In the genomic region with DNA sequence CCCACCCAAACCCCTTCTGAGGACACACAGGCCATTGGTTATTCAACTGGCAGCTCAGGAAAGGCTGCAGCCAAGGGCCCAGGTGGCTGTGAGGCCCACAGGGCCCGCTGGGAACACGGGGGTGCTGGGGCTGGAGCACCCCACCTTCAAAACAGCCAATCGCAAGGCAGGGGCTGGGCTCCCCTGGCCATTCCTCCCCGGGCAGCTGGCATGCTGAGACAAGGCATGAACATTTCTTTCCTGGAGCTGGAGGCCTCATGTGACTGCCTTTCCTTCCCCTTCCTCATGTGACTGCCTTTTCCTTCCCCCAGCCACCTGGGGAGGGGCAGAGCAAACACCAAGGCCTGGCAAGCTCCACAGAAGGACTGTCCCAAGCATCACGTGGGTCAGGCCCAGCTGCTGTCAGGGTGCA, we compare ENCODE assay signal across 13 cellular contexts.
DNase-seq lines count a peak whose midpoint lies in the region; ATAC-seq and TF ChIP-seq lines count a peak whose summit lies in the region.
"Had no signal": no experiment of that assay in that cellular context is flagged by ENCODE, and none has a peak within 500 bp of the region (broad histone marks: within the 10 kb centered on the region; RNA-seq: fewer than 3 reads in every experiment).

No MANE protein-coding gene starts in this region.

- no peaks in the 10 kb centered on the region for H3K36me3 Mint-ChIP-seq in stimulated activated effector memory CD8-positive, alpha-beta T cell treated with anti-CD3 and anti-CD28 coated beads, Interleukin-12 subunit alpha, Interleukin-12 subunit beta, amount 100 ng/mL, for 72 hours
- no peaks in the 10 kb centered on the region for H3K36me3 Mint-ChIP-seq in activated T-cell treated with anti-CD3 and anti-CD28 coated beads, Interleukin-2, amount 50 U/mL, for 72 hours (ENCODE audit: insufficient read depth in 2 of 2)
- H3K36me3 Mint-ChIP-seq: activated naive CD8-positive, alpha-beta T cell; natural killer cell treated with Interleukin-12 subunit alpha and Interleukin-12 subunit beta and Interleukin-15 and Interleukin-18, amount 100 ng/mL, for 72 hours had no signal

- no peaks in the 10 kb centered on the region for H3K79me2 ChIP-seq in SK-N-SH (ENCODE audit: insufficient read depth)

- 0 out of 2 replicates have a peak overlapping the region, but pooled peaks have one; percentile 39 for H3K27ac ChIP-seq in IMR-90 (ENCODE audit: insufficient read depth, low read length)
- peak overlapping the region in 2 of 10 donors; percentile 49 to 64 for H3K27ac ChIP-seq in heart right ventricle
- no peak overlapping the region for H3K27ac ChIP-seq in SK-N-SH (ENCODE audit: low read depth in 2 of 2, low read length in 1 of 2)
- H3K27ac ChIP-seq: SJCRH30 had no signal

- no peak overlapping the region for H3K27ac Mint-ChIP-seq in stimulated activated effector memory CD8-positive, alpha-beta T cell treated with anti-CD3 and anti-CD28 coated beads, Interleukin-12 subunit alpha, Interleukin-12 subunit beta, amount 100 ng/mL, for 72 hours
- no peak overlapping the region for H3K27ac Mint-ChIP-seq in activated T-cell treated with anti-CD3 and anti-CD28 coated beads, Interleukin-2, amount 50 U/mL, for 72 hours
- H3K27ac Mint-ChIP-seq: activated CD4-positive, alpha-beta T cell treated with anti-CD3 and anti-CD28 coated beads, Interleukin-2, amount 10 ng/mL, durations not matched to agents 24 days and 14 days; activated naive CD8-positive, alpha-beta T cell; natural killer cell treated with Interleukin-12 subunit alpha and Interleukin-12 subunit beta and Interleukin-15 and Interleukin-18, amount 100 ng/mL, for 72 hours had no signal

- H3K23ac ChIP-seq in IMR-90 (ENCODE audit: low read depth, low read length) = no peak overlapping the region

- H2AK9ac ChIP-seq in IMR-90 (replicated peaks; ENCODE audit: low read depth, low read length, poor library complexity) = no peak overlapping the region

- H2AK5ac ChIP-seq in IMR-90 (ENCODE audit: low read depth, low read length) = peak overlapping the region; percentile 59; the same call in 1 of the 2 replicates

- no peak overlapping the region for H3K14ac ChIP-seq in IMR-90 (replicated peaks; ENCODE audit: low read depth, low read length)

- H3K36me3 ChIP-seq in IMR-90 (ENCODE audit: control insufficient read depth, insufficient read depth, low read length) = no peaks in the 10 kb centered on the region
- H3K36me3 ChIP-seq in NT2/D1 (ENCODE audit: insufficient read depth, insufficient read length, low read length) = no peaks in the 10 kb centered on the region
- no peaks in the 10 kb centered on the region for H3K36me3 ChIP-seq in heart right ventricle
- H3K36me3 ChIP-seq in SK-N-SH (replicated peaks in 1 of 2; ENCODE audit: control insufficient read depth in 1 of 2, insufficient read depth in 2 of 2, low read length in 1 of 2) = no peaks in the 10 kb centered on the region
- H3K36me3 ChIP-seq: SJCRH30 had no signal

- H3K9me3 Mint-ChIP-seq in stimulated activated effector memory CD8-positive, alpha-beta T cell treated with anti-CD3 and anti-CD28 coated beads, Interleukin-12 subunit alpha, Interleukin-12 subunit beta, amount 100 ng/mL, for 72 hours = no peaks in the 10 kb centered on the region
- no peaks in the 10 kb centered on the region for H3K9me3 Mint-ChIP-seq in activated T-cell treated with anti-CD3 and anti-CD28 coated beads, Interleukin-2, amount 50 U/mL, for 72 hours
- H3K9me3 Mint-ChIP-seq: activated CD4-positive, alpha-beta T cell treated with anti-CD3 and anti-CD28 coated beads, Interleukin-2, amount 10 ng/mL, durations not matched to agents 24 days and 14 days; natural killer cell treated with Interleukin-12 subunit alpha and Interleukin-12 subunit beta and Interleukin-15 and Interleukin-18, amount 100 ng/mL, for 72 hours had no signal

- in situ Hi-C loops in IMR-90 (cut with MboI; ENCODE audit: low sequenced_read_pairs) = no loop called here

- no peaks in the 10 kb centered on the region for H3K4me1 Mint-ChIP-seq in stimulated activated effector memory CD8-positive, alpha-beta T cell treated with anti-CD3 and anti-CD28 coated beads, Interleukin-12 subunit alpha, Interleukin-12 subunit beta, amount 100 ng/mL, for 72 hours
- H3K4me1 Mint-ChIP-seq in activated T-cell treated with anti-CD3 and anti-CD28 coated beads, Interleukin-2, amount 50 U/mL, for 72 hours (ENCODE audit: low read depth) = no peaks in the 10 kb centered on the region
- H3K4me1 Mint-ChIP-seq: activated CD4-positive, alpha-beta T cell treated with anti-CD3 and anti-CD28 coated beads, Interleukin-2, amount 10 ng/mL, durations not matched to agents 24 days and 14 days had no signal

- peaks cover 28% of the 10 kb centered on the region for H3K4me1 ChIP-seq in IMR-90 (ENCODE audit: control insufficient read depth, insufficient read depth, low read length)
- peaks cover 17% of the 10 kb centered on the region for H3K4me1 ChIP-seq in NT2/D1 (ENCODE audit: insufficient read depth, insufficient read length)
- peaks cover 2 to 27% (median 18%) of the 10 kb centered on the region in 9 donors for H3K4me1 ChIP-seq in heart right ventricle
- peaks cover 0 to 4% of the 10 kb centered on the region in 2 experiments; a peak in 1 of 4 replicates for H3K4me1 ChIP-seq in SK-N-SH (ENCODE audit: control insufficient read depth in 1 of 2, insufficient read depth in 2 of 2, low read depth in 1 of 2, low read length in 1 of 2)

- intact Hi-C loops in IMR-90 (cut with micrococcal nuclease) (no loop called here), heart right ventricle (cut with DNase I) (no loop called here)

- no peaks in the 10 kb centered on the region for H3K9me2 ChIP-seq in SK-N-SH

- H4K8ac ChIP-seq in IMR-90 (ENCODE audit: low read depth in 2 of 2, low read length in 2 of 2) = peak overlapping the region; percentile 59 to 63; a peak in 3 of 4 replicates

- CTCF ChIA-PET in IMR-90 (lab: Yijun Ruan, JAX) = no interaction called here
- CTCF ChIA-PET in SK-N-SH (lab: Yijun Ruan, JAX) = no interaction called here

- POLR2A ChIA-PET in IMR-90 (lab: Charles Lee; ENCODE audit: unreplicated experiment) = no interaction called here
- POLR2A ChIA-PET in SK-N-SH (lab: Yijun Ruan, JAX) = no interaction called here

- H3F3A ChIP-seq in SK-N-SH (replicated peaks; ENCODE audit: insufficient read depth) = no peaks in the 10 kb centered on the region

- H3K18ac ChIP-seq in IMR-90 (ENCODE audit: low read depth, low read length) = peak overlapping the region; percentile 57

- TF ChIP-seq RAD21 in IMR-90 (IDR thresholded peaks at IDR 0.05; ENCODE audit: low read length) (no peak), SK-N-SH (IDR thresholded peaks at IDR 0.05; ENCODE audit: low read length) (no peak)

- no peaks in the 10 kb centered on the region for H4K20me1 ChIP-seq in IMR-90 (ENCODE audit: insufficient read depth, low read length)
- H4K20me1 ChIP-seq in SK-N-SH (ENCODE audit: insufficient read depth) = no peaks in the 10 kb centered on the region

- H3K4me2 ChIP-seq in IMR-90 (ENCODE audit: low read depth, low read length) (no peak overlapping the region), SK-N-SH (no peak overlapping the region)

- H3K4me3 ChIP-seq in IMR-90 (ENCODE audit: insufficient read depth, low read depth, low read length) (no peak overlapping the region), NT2/D1 (ENCODE audit: insufficient read length, low read depth) (no peak overlapping the region), heart right ventricle (no peak overlapping the region), SK-N-SH (ENCODE audit: low read depth in 2 of 2, low read length in 1 of 2) (no peak overlapping the region)
- H3K4me3 ChIP-seq: SJCRH30 had no signal

- dilution Hi-C loops in IMR-90 (cut with HindIII; ENCODE audit: low sequenced_read_pairs, unreplicated experiment) = no loop called here

- no peak overlapping the region for H2AFZ ChIP-seq in IMR-90 (replicated peaks; ENCODE audit: low read length, poor library complexity)
- H2AFZ ChIP-seq in SK-N-SH (ENCODE audit: low read depth) = no peak overlapping the region

- peak overlapping the region; percentile 93 for H2BK120ac ChIP-seq in IMR-90 (ENCODE audit: low read depth, low read length)

- H3K4ac ChIP-seq in IMR-90 (ENCODE audit: low read depth, low read length) = peak overlapping the region; percentile 67; the same call in 1 of the 2 replicates

- H3K9ac ChIP-seq in IMR-90 (ENCODE audit: low read depth, low read length) (0 out of 2 replicates have a peak overlapping the region, but pooled peaks have one; percentile 21), NT2/D1 (ENCODE audit: insufficient read length, low read depth) (peak overlapping the region; percentile 13), SK-N-SH (no peak overlapping the region)

- DNase-seq in IMR-90 (no peak), NT2/D1 (ENCODE audit: low read depth, low spot score) (no peak), heart right ventricle (peak; percentile 31 to 41), renal cortical epithelial cell (ENCODE audit: low read depth) (peak; percentile 32), GDM1 (lab: John Stamatoyannopoulos, UW) (no peak), SK-N-SH (no peak)
- no peak for DNase-seq in stimulated activated effector memory CD8-positive, alpha-beta T cell treated with anti-CD3 and anti-CD28 coated beads, Interleukin-12 subunit alpha, Interleukin-12 subunit beta, amount 100 ng/mL, for 72 hours (ENCODE audit: low spot score in 2 of 2)
- no peak for DNase-seq in activated T-cell treated with anti-CD3 and anti-CD28 coated beads, Interleukin-2, amount 50 U/mL, for 72 hours
- DNase-seq: activated CD4-positive, alpha-beta T cell treated with anti-CD3 and anti-CD28 coated beads, Interleukin-2, amount 10 ng/mL, durations not matched to agents 24 days and 14 days; NCI-H1694 had no signal

- 100% methylated on average over 1 of the region's 5 CpGs; no CpG with 5 or more reads in 1 of the 2 experiments for WGBS in IMR-90 (ENCODE audit: extremely low coverage in 2 of 2, insufficient read length in 1 of 2), 2 experiments
- 49 to 56% methylated on average over 5 of the region's 5 CpGs for WGBS in heart right ventricle, 2 donors
- 18% methylated on average over 1 of the region's 5 CpGs for WGBS in SK-N-SH (ENCODE audit: low lambda C conversion rate)

- BruUV-seq in IMR-90 (replicated peaks; lab: Mats Ljungman, UMichigan) = no TSS peak

- no peaks in the 10 kb centered on the region for H3K27me3 Mint-ChIP-seq in activated T-cell treated with anti-CD3 and anti-CD28 coated beads, Interleukin-2, amount 50 U/mL, for 72 hours (ENCODE audit: low read depth)
- H3K27me3 Mint-ChIP-seq: activated naive CD8-positive, alpha-beta T cell; natural killer cell treated with Interleukin-12 subunit alpha and Interleukin-12 subunit beta and Interleukin-15 and Interleukin-18, amount 100 ng/mL, for 72 hours had no signal

- H2BK20ac ChIP-seq in IMR-90 (ENCODE audit: low read depth, low read length) = peak overlapping the region; percentile 79; the same call in 1 of the 2 replicates

- TF ChIP-seq CTCF in IMR-90 (conservative IDR thresholded peaks at IDR 0.05; ENCODE audit: low read depth, low read length) (no peak), heart right ventricle (IDR thresholded peaks at IDR 0.05) (no peak), SK-N-SH (IDR thresholded peaks at IDR 0.05) (no peak)

- H3K27me3 ChIP-seq in IMR-90 (ENCODE audit: control insufficient read depth, insufficient read depth, low read length) (no peaks in the 10 kb centered on the region), NT2/D1 (ENCODE audit: insufficient read depth, insufficient read length) (no peaks in the 10 kb centered on the region), heart right ventricle (no peaks in the 10 kb centered on the region), SK-N-SH (ENCODE audit: insufficient read depth) (peaks cover 4% of the 10 kb centered on the region)
- H3K27me3 ChIP-seq: SJCRH30 had no signal

- peak overlapping the region; percentile 85; the same call in 1 of the 3 replicates for H2BK15ac ChIP-seq in IMR-90 (ENCODE audit: low read depth, low read length)

- H3K4me3 Mint-ChIP-seq in stimulated activated effector memory CD8-positive, alpha-beta T cell treated with anti-CD3 and anti-CD28 coated beads, Interleukin-12 subunit alpha, Interleukin-12 subunit beta, amount 100 ng/mL, for 72 hours = no peak overlapping the region
- H3K4me3 Mint-ChIP-seq in activated T-cell treated with anti-CD3 and anti-CD28 coated beads, Interleukin-2, amount 50 U/mL, for 72 hours = no peak overlapping the region
- H3K4me3 Mint-ChIP-seq: activated CD4-positive, alpha-beta T cell treated with anti-CD3 and anti-CD28 coated beads, Interleukin-2, amount 10 ng/mL, durations not matched to agents 24 days and 14 days; activated naive CD8-positive, alpha-beta T cell; natural killer cell treated with Interleukin-12 subunit alpha and Interleukin-12 subunit beta and Interleukin-15 and Interleukin-18, amount 100 ng/mL, for 72 hours had no signal

- no peak overlapping the region for H3K56ac ChIP-seq in IMR-90 (ENCODE audit: extremely low read depth, insufficient read depth, low read length)

- H3K9me3 ChIP-seq in IMR-90 (ENCODE audit: control insufficient read depth, insufficient read depth, low read length) (no peaks in the 10 kb centered on the region), NT2/D1 (ENCODE audit: insufficient read depth, low read length) (no peaks in the 10 kb centered on the region), heart right ventricle (no peaks in the 10 kb centered on the region), SK-N-SH (no peaks in the 10 kb centered on the region)
- H3K9me3 ChIP-seq: SJCRH30 had no signal

- H2BK5ac ChIP-seq in IMR-90 (ENCODE audit: low read depth, low read length, poor library complexity, severe bottlenecking) = peak overlapping the region; percentile 7

- H4K5ac ChIP-seq in IMR-90 (ENCODE audit: low read depth, low read length) = peak overlapping the region; percentile 54

- peaks cover 29% of the 10 kb centered on the region for H3K9me1 ChIP-seq in IMR-90 (ENCODE audit: insufficient read depth, low read length)

- ATAC-seq in IMR-90 (ENCODE audit: low read depth) = no peak
- ATAC-seq in heart right ventricle = peak; percentile 15 to 69 (median 46)
- no peak for ATAC-seq in stimulated activated effector memory CD8-positive, alpha-beta T cell treated with anti-CD3 and anti-CD28 coated beads, Interleukin-12 subunit alpha, Interleukin-12 subunit beta, amount 100 ng/mL, for 72 hours
- no peak for ATAC-seq in activated T-cell treated with anti-CD3 and anti-CD28 coated beads, Interleukin-2, amount 50 U/mL, for 72 hours (replicated peaks in 1 of 2)

- no peaks in the 10 kb centered on the region for H3K79me1 ChIP-seq in IMR-90 (ENCODE audit: low read depth in 1 of 2, low read length in 2 of 2)

- no peak for TF ChIP-seq EP300 in SK-N-SH (IDR thresholded peaks at IDR 0.05; ENCODE audit: borderline replicate concordance in 1 of 2, low read depth in 1 of 2, low read length in 1 of 2)

- H4K91ac ChIP-seq in IMR-90 (ENCODE audit: insufficient read depth, low read depth, low read length) = peak overlapping the region; percentile 94

- TF ChIP-seq POLR2A in IMR-90 (IDR thresholded peaks at IDR 0.05; ENCODE audit: low read depth, low read length) = no peak

Comparison
In these comparisons a context has a peak if more than half of its experiments do, and no peak if none do; other contexts are left out.
1. ATAC-seq: peak in heart right ventricle (8 of 8); none in IMR-90 (single experiment), stimulated activated effector memory CD8-positive, alpha-beta T cell treated with anti-CD3 and anti-CD28 coated beads, Interleukin-12 subunit alpha, Interleukin-12 subunit beta, amount 100 ng/mL, for 72 hours (single experiment) and activated T-cell treated with anti-CD3 and anti-CD28 coated beads, Interleukin-2, amount 50 U/mL, for 72 hours (0 of 2).
2. DNase-seq: peak in heart right ventricle (2 of 2) and renal cortical epithelial cell (single experiment); none in IMR-90 (single experiment), NT2/D1 (single experiment), stimulated activated effector memory CD8-positive, alpha-beta T cell treated with anti-CD3 and anti-CD28 coated beads, Interleukin-12 subunit alpha, Interleukin-12 subunit beta, amount 100 ng/mL, for 72 hours (0 of 2), GDM1 (single experiment), SK-N-SH (single experiment) and activated T-cell treated with anti-CD3 and anti-CD28 coated beads, Interleukin-2, amount 50 U/mL, for 72 hours (0 of 2).